ENCODE assay signal across 24 cellular contexts in the genomic region with DNA sequence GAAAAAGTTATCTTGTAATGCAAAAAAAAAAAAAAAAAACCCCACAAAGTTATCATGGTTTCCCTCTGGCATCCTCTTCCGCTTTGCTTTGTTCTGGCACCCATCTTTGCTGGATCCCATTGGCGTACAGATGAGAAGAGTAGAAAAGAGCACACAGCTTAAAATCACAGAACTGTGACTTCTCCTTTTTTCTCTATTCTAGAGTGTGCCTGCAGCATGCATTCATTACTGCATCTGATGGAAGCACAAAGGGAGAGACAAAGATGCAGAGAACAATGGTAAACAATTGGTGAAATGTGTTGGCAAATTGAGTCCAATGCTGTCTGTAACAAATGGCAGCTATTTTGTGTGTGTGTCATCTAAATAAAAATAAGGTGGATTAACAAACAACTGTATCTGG.
DNase-seq lines count a peak whose midpoint lies in the region; ATAC-seq, FAIRE-seq and TF ChIP-seq lines count a peak whose summit lies in the region.
"Had no signal": no experiment of that assay in that cellular context is flagged by ENCODE, and none has a peak within 500 bp of the region (broad histone marks: within the 10 kb centered on the region; RNA-seq: fewer than 3 reads in every experiment).

No MANE protein-coding gene starts in this region.

- H3K27me3 ChIP-seq in breast epithelium, result no peaks in the 10 kb centered on the region
- no peaks in the 10 kb centered on the region for H3K27me3 ChIP-seq in mammary epithelial cell (ENCODE audit: insufficient read depth, low read length)
- no peaks in the 10 kb centered on the region for H3K27me3 ChIP-seq in neural progenitor cell
- H3K27me3 ChIP-seq: pancreas, stomach, upper lobe of left lung had no signal

- H3K4me2 ChIP-seq in mammary epithelial cell (ENCODE audit: insufficient read depth, low read depth, low read length) (no peak overlapping the region), neural progenitor cell (no peak overlapping the region)

- CTCF ChIA-PET in mammary epithelial cell (lab: Charles Lee; ENCODE audit: low non-redundant PET), result no interaction called here

- no peak overlapping the region for H3K27ac Mint-ChIP-seq in neural progenitor cell
- H3K27ac Mint-ChIP-seq: activated naive CD8-positive, alpha-beta T cell treated with anti-CD3 and anti-CD28 coated beads for 36 hours; naive thymus-derived CD4-positive, alpha-beta T cell had no signal

- no peak for TF ChIP-seq CTCF in breast epithelium (IDR thresholded peaks at IDR 0.05)
- TF ChIP-seq CTCF in mammary epithelial cell (conservative IDR thresholded peaks at IDR 0.05 in 1 of 2, IDR thresholded peaks at IDR 0.05 in 1 of 2; ENCODE audit: extremely low read depth in 1 of 2, insufficient read depth in 1 of 2, low read depth in 1 of 2, low read length in 2 of 2), result no peak
- TF ChIP-seq CTCF in neural progenitor cell (IDR thresholded peaks at IDR 0.05), result no peak

- dilution Hi-C loops in mammary epithelial cell (cut with HindIII; ENCODE audit: low sequenced_read_pairs), result no loop called here

- H4K20me1 ChIP-seq in mammary epithelial cell (ENCODE audit: insufficient read depth, low read length) (no peaks in the 10 kb centered on the region), neural progenitor cell (ENCODE audit: low read depth) (no peaks in the 10 kb centered on the region)

- no TSS peak for BruUV-seq in mammary epithelial cell (replicated peaks; lab: Mats Ljungman, UMichigan)

- H3K4me3 ChIP-seq in breast epithelium, result no peak overlapping the region
- H3K4me3 ChIP-seq in mammary epithelial cell (replicated peaks in 1 of 3; ENCODE audit: insufficient read depth in 1 of 3, low read depth in 2 of 3, low read length in 3 of 3), result no peak overlapping the region
- H3K4me3 ChIP-seq in neural progenitor cell, result no peak overlapping the region
- H3K4me3 ChIP-seq: pancreas, stomach, upper lobe of left lung had no signal

- H3K4me1 Mint-ChIP-seq in neural progenitor cell, result peaks cover 18% of the 10 kb centered on the region
- H3K4me1 Mint-ChIP-seq: activated naive CD8-positive, alpha-beta T cell treated with anti-CD3 and anti-CD28 coated beads for 36 hours had no signal

- no peak overlapping the region for H2AFZ ChIP-seq in mammary epithelial cell (ENCODE audit: low read depth, low read length)
- no peak overlapping the region for H2AFZ ChIP-seq in neural progenitor cell (replicated peaks)

- peaks cover 4% of the 10 kb centered on the region for H3K36me3 Mint-ChIP-seq in neural progenitor cell
- H3K36me3 Mint-ChIP-seq: activated naive CD8-positive, alpha-beta T cell treated with anti-CD3 and anti-CD28 coated beads for 36 hours; naive thymus-derived CD4-positive, alpha-beta T cell had no signal

- peaks cover 12% of the 10 kb centered on the region for H3F3A ChIP-seq in neural progenitor cell (ENCODE audit: low read depth)

- peak overlapping the region; percentile 14 to 80 for H3K27ac ChIP-seq in breast epithelium
- no peak overlapping the region for H3K27ac ChIP-seq in mammary epithelial cell (ENCODE audit: insufficient read depth, low read depth, low read length)
- peak overlapping the region; percentile 11 for H3K27ac ChIP-seq in angular gyrus (ENCODE audit: low read depth, low read length)
- no peak overlapping the region for H3K27ac ChIP-seq in neural progenitor cell
- H3K27ac ChIP-seq: HL-60, upper lobe of left lung had no signal

- H3K36me3 ChIP-seq in breast epithelium, result no peaks in the 10 kb centered on the region
- H3K36me3 ChIP-seq in mammary epithelial cell (ENCODE audit: insufficient read depth, low read length), result no peaks in the 10 kb centered on the region
- no peaks in the 10 kb centered on the region for H3K36me3 ChIP-seq in neural progenitor cell
- H3K36me3 ChIP-seq: pancreas, stomach, upper lobe of left lung had no signal

- intact Hi-C loops in breast epithelium (cut with DNase I; ENCODE audit: low total_unique reads), result no loop called here
- intact Hi-C loops in mammary epithelial cell (cut with micrococcal nuclease), result no loop called here

- in situ Hi-C loops in mammary epithelial cell (cut with MboI; ENCODE audit: low sequenced_read_pairs in 2 of 2), result no loop called here

- FAIRE-seq in GM12891 (lab: Jason Lieb, UNC), result no peak
- FAIRE-seq: pancreas had no signal

- DNase-seq in breast epithelium (ENCODE audit: low spot score in 2 of 2), result no peak
- DNase-seq in mammary epithelial cell, result no peak
- DNase-seq in neural progenitor cell (ENCODE audit: low spot score), result peak; percentile 59
- DNase-seq in NCI-H82 treated with DMSO at 0.1 percent for 48 hours (lab: John Stamatoyannopoulos, UW; ENCODE audit: unreplicated experiment), result no peak
- no peak for DNase-seq in activated gamma-delta T cell treated with Interleukin-2 at 50 U/mL for 16 hours
- no peak for DNase-seq in GM12891 (ENCODE audit: insufficient read length, low spot score)
- DNase-seq: activated CD4-positive, alpha-beta T cell treated with anti-CD3 and anti-CD28 coated beads, Interleukin-2, amount 50 U/mL, for 48 hours; activated CD4-positive, CD25-positive, alpha-beta regulatory T cell; activated naive CD8-positive, alpha-beta T cell treated with anti-CD3 and anti-CD28 coated beads for 36 hours; effector CD4-positive, alpha-beta T cell; H7; naive thymus-derived CD4-positive, alpha-beta T cell; NCI-H1105; NCI-H1930; NCI-H226; NK-92 treated with Interleukin-12 subunit alpha and Interleukin-12 subunit beta, amount 100 ng/mL, for 24 hours; pancreas; SHP77; stomach; T-helper 9 cell; upper lobe of left lung had no signal

- H3K9me3 Mint-ChIP-seq in neural progenitor cell, result peaks cover 16% of the 10 kb centered on the region
- H3K9me3 Mint-ChIP-seq: activated naive CD8-positive, alpha-beta T cell treated with anti-CD3 and anti-CD28 coated beads for 36 hours had no signal

- no peak for ATAC-seq in HG03095 (IDR thresholded peaks at IDR 0.05; ENCODE audit: unreplicated experiment)
- ATAC-seq: naive thymus-derived CD4-positive, alpha-beta T cell had no signal

- no peak overlapping the region for H3K4me3 Mint-ChIP-seq in neural progenitor cell
- H3K4me3 Mint-ChIP-seq: activated naive CD8-positive, alpha-beta T cell treated with anti-CD3 and anti-CD28 coated beads for 36 hours; naive thymus-derived CD4-positive, alpha-beta T cell had no signal

- TF ChIP-seq POLR2A in breast epithelium (IDR thresholded peaks at IDR 0.05) (no peak), GM12891 (IDR thresholded peaks at IDR 0.05; ENCODE audit: low read depth, low read length) (no peak)

- 100% methylated on average over 2 of the region's 2 CpGs for WGBS in mammary epithelial cell (ENCODE audit: low coverage, missing lambda C conversion rate)

- H3K79me2 ChIP-seq in mammary epithelial cell (ENCODE audit: insufficient read depth, low read length) (no peaks in the 10 kb centered on the region), neural progenitor cell (ENCODE audit: low read depth) (no peaks in the 10 kb centered on the region)

- H3K9me3 ChIP-seq in breast epithelium, result no peaks in the 10 kb centered on the region
- H3K9me3 ChIP-seq in mammary epithelial cell (replicated peaks; ENCODE audit: insufficient read depth, low read length), result no peaks in the 10 kb centered on the region
- no peaks in the 10 kb centered on the region for H3K9me3 ChIP-seq in neural progenitor cell (ENCODE audit: low read depth)
- H3K9me3 ChIP-seq: pancreas, stomach, upper lobe of left lung had no signal

- H3K9ac ChIP-seq in mammary epithelial cell (ENCODE audit: insufficient read depth, low read length) (no peak overlapping the region), neural progenitor cell (no peak overlapping the region)

- H3K4me1 ChIP-seq in breast epithelium (no peaks in the 10 kb centered on the region), mammary epithelial cell (ENCODE audit: insufficient read depth, low read length) (peaks cover 32% of the 10 kb centered on the region), neural progenitor cell (peaks cover 46% of the 10 kb centered on the region)

- no peaks in the 10 kb centered on the region for H3K27me3 Mint-ChIP-seq in neural progenitor cell (ENCODE audit: insufficient read depth, low read depth)

TF ChIP-seq in GM12891, 5 proteins besides CTCF, POLR2A, EP300 and RAD21:
- TF ChIP-seq POU2F2 (IDR thresholded peaks at IDR 0.05; ENCODE audit: low read depth, low read length), result no peak
- no peak for TF ChIP-seq PAX5 (IDR thresholded peaks at IDR 0.05; ENCODE audit: insufficient read depth, low read length, severe bottlenecking)
- no peak for TF ChIP-seq SPI1 (IDR thresholded peaks at IDR 0.05; ENCODE audit: low read depth, low read length)
- no peak for TF ChIP-seq POLR2AphosphoS5 (IDR thresholded peaks at IDR 0.05; ENCODE audit: low read depth, low read length)

Comparison
In these comparisons a context has a peak if more than half of its experiments do, and no peak if none do; other contexts are left out.
1. H3K27ac ChIP-seq: peak in breast epithelium (2 of 2) and angular gyrus (single experiment); none in mammary epithelial cell (single experiment) and neural progenitor cell (single experiment).